ENCODE assay signal across 7 cellular contexts in the genomic region with DNA sequence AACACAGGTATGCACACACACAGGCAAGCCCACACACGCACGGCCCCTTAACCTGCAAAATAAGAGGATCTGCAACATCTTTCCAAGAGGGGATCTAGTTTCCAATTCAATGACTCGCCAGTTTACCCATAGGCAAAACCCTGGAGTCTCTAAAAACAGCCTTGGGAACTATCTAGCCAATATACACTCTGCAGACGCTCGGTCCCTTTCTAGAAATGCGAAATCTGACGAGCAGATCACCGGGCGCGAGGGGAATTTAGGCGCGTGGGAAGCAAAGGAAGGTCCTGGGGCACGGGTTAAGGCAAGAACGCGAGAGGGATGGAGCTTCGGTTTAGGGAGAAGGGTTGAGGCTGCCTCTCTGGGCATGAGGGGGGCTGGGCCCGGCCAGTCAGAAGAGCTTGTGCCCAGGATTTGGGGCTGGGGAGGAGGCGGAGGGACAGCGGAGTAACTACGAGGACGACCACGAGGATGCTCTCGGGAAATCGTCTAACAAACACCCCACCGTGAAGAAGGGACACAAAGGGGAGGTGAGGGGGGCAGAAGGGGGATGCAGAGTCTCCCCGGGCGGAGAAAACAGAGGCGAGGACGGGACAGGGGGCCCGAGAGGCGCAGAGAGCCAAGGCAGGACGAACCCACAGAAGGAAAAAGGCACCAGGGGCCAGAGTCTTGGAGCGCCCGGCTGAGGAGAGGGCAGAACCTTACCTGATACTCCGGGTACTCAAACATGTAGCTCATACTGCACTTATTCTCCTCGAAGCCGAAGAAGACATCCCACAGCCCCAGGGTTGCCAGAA. TPM values are rescaled to one million over a fixed set of nuclear protein-coding genes. Genes with fewer than 3 reads are reported as not detected.
A peak's percentile ranks its signal among the peaks of the same experiment; 100 is the strongest.
DNase-seq lines count a peak whose midpoint lies in the region; ATAC-seq and TF ChIP-seq lines count a peak whose summit lies in the region.

No MANE protein-coding gene starts in this region.

- no peaks in the 10 kb centered on the region for H3K9me3 ChIP-seq in Karpas-422 (ENCODE audit: low read length)

- H3K4me3 ChIP-seq in GM23338 (peak overlapping the region; percentile 99), Karpas-422 (ENCODE audit: low read length) (peak overlapping the region; percentile 86), choroid plexus epithelial cell (ENCODE audit: low read depth, low read length) (peak overlapping the region; percentile 86)

- peaks cover 3% of the 10 kb centered on the region; the same call in 1 of the 2 replicates for H4K20me1 ChIP-seq in GM23338 (replicated peaks; ENCODE audit: insufficient read depth)
- no peaks in the 10 kb centered on the region for H4K20me1 ChIP-seq in Karpas-422 (ENCODE audit: insufficient read depth, low read depth, low read length)

- H3K4me3 Mint-ChIP-seq in GM23338: peak overlapping the region; percentile 95

- H3K9ac ChIP-seq in Karpas-422 (ENCODE audit: low read length): peak overlapping the region; percentile 85

- H3K36me3 ChIP-seq in GM23338 (ENCODE audit: insufficient read depth) (no peaks in the 10 kb centered on the region), Karpas-422 (ENCODE audit: insufficient read depth, low read length) (no peaks in the 10 kb centered on the region)

- peaks cover 16% of the 10 kb centered on the region for H3K4me1 ChIP-seq in GM23338 (ENCODE audit: insufficient read depth)
- H3K4me1 ChIP-seq in Karpas-422 (ENCODE audit: low read length): peaks cover 37% of the 10 kb centered on the region

- no peaks in the 10 kb centered on the region for H3F3A ChIP-seq in GM23338 (replicated peaks; ENCODE audit: low read depth)

- H3K4me1 Mint-ChIP-seq in GM23338: peaks cover 23% of the 10 kb centered on the region

- H3K27ac Mint-ChIP-seq in GM23338: peak overlapping the region; percentile 92

- no peaks in the 10 kb centered on the region for H3K9me3 Mint-ChIP-seq in GM23338

- H3K27me3 ChIP-seq in GM23338 (ENCODE audit: insufficient read depth) (peaks cover 9% of the 10 kb centered on the region), Karpas-422 (ENCODE audit: low read length) (no peaks in the 10 kb centered on the region)

- TF ChIP-seq CTCF in GM10248 (IDR thresholded peaks at IDR 0.05; ENCODE audit: control extremely low read depth, extremely low read depth, low read depth, missing control alignments) (no peak), GM23338 (conservative IDR thresholded peaks at IDR 0.05; ENCODE audit: low read depth in 2 of 2) (no peak), choroid plexus epithelial cell (conservative IDR thresholded peaks at IDR 0.05; ENCODE audit: low read depth, low read length) (no peak)

- H3K27ac ChIP-seq in GM23338 (ENCODE audit: low read depth) (peak overlapping the region; percentile 95), Karpas-422 (ENCODE audit: low read length) (peak overlapping the region; percentile 62)

- H3K9me2 ChIP-seq in GM23338 (ENCODE audit: insufficient read depth) (no peaks in the 10 kb centered on the region), Karpas-422 (replicated peaks; ENCODE audit: insufficient read depth, low read length) (no peaks in the 10 kb centered on the region)

- DNase-seq in GM10248 (ENCODE audit: extremely low spot score): peak; percentile 33
- peak; percentile 67 for DNase-seq in GM23338 (ENCODE audit: low spot score)
- DNase-seq in Karpas-422: peak; percentile 74
- DNase-seq in T-helper 9 cell: peak; percentile 4
- DNase-seq in choroid plexus epithelial cell (ENCODE audit: low read depth): peak; percentile 35
- peak; percentile 49 for DNase-seq in left lobe of liver (ENCODE audit: low spot score)
- DNase-seq in stimulated activated CD4-positive, alpha-beta T cell treated with anti-CD3 and anti-CD28 coated beads, Interleukin-4, amount 100 ng/mL, for 1 hour: peak; percentile 43

- H3K36me3 Mint-ChIP-seq in GM23338 (ENCODE audit: low read depth): no peaks in the 10 kb centered on the region

- H2AFZ ChIP-seq in GM23338: peak overlapping the region; percentile 97
- peak overlapping the region; percentile 87 for H2AFZ ChIP-seq in Karpas-422 (ENCODE audit: low read length)

- ATAC-seq in GM23338 (peak; percentile 51), left lobe of liver (peak; percentile 47)

- peaks cover 50% of the 10 kb centered on the region for H3K79me2 ChIP-seq in GM23338 (replicated peaks; ENCODE audit: insufficient read depth)
- peaks cover 55% of the 10 kb centered on the region for H3K79me2 ChIP-seq in Karpas-422 (ENCODE audit: low read length)

- CTCF ChIA-PET in GM10248 (lab: Yijun Ruan, JAX): interaction anchor here (1.0 to 2.1 kb wide), 2 partner anchors 11 to 43 kb away, joined by 3 to 8 read pairs; no protein-coding TSS in a partner anchor

- H3K4me2 ChIP-seq in GM23338: peak overlapping the region; percentile 85
- H3K4me2 ChIP-seq in Karpas-422 (ENCODE audit: low read depth, low read length, poor library complexity, severe bottlenecking): peak overlapping the region; percentile 81

- POLR2A ChIA-PET in GM10248 (lab: Yijun Ruan, JAX): no interaction called here

- H3K27me3 Mint-ChIP-seq in GM23338 (ENCODE audit: insufficient read depth, low read depth, poor library complexity): peaks cover 13% of the 10 kb centered on the region

TF ChIP-seq in GM23338, 12 proteins besides CTCF, POLR2A, EP300 and RAD21:
- TF ChIP-seq JUNB (IDR thresholded peaks at IDR 0.05; ENCODE audit: unreplicated experiment): no peak
- 0 out of 2 replicates have a peak, but pooled peaks have one; percentile 6 for TF ChIP-seq CREB1 (CRISPR knock-in tag; IDR thresholded peaks at IDR 0.05; ENCODE audit: low read depth)

RNA-seq across cellular contexts. Expression of a gene that starts 0.5 kb away (rescaled TPM):
- 26.5 and 28.7 TPM in 2 replicates for total RNA-seq in GM23338 (2014; rRNA removed; shearing (Covaris generic))
- 6.2 and 9.8 TPM in 2 replicates for polyA plus RNA-seq in GM23338 (2016; fragmentation: Nextera tagmentation; extraction: Ambion mirVana)
- 6.5 and 22.4 TPM in 2 replicates for total RNA-seq in Karpas-422 (2014; rRNA removed; shearing (Covaris generic); ENCODE audit: low replicate concordance)
- total RNA-seq in left lobe of liver: 2.6 TPM

Comparison
In these comparisons a context has a peak if more than half of its experiments do, and no peak if none do; other contexts are left out.
1. Peak in every context shown above with its lines: DNase-seq, ATAC-seq, H3K4me3 ChIP-seq and H3K27ac ChIP-seq.
2. DNase-seq: peak in every context shown above with its lines; median percentile 74 in Karpas-422; 67 in GM23338; 49 in left lobe of liver; 43 in stimulated activated CD4-positive, alpha-beta T cell treated with anti-CD3 and anti-CD28 coated beads, Interleukin-4, amount 100 ng/mL, for 1 hour; 35 in choroid plexus epithelial cell; 33 in GM10248; 4 in T-helper 9 cell.